ENCODE assay signal across 1 cellular context in the genomic region with DNA sequence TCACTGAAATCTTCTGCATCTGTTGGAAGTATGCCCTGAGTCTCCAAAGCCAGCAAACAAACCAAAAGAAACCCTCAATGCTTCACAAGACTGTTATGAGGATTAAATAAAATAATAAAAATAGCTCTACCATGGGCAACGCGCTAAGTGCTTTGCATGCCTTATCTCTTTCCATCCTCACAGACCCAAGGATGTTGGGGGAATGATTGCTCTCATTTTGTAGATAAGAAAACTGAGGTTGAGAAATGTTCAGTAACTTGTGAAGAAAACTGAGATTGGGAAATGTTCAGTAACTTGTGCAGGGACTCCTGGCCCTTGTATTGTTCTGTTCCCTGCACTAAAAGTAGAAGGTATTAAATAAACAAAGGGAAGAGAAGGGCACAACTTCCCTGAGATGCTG.
TF ChIP-seq lines count a peak whose summit lies in the region.

No MANE protein-coding gene starts in this region.

TF ChIP-seq in GM12878, 131 proteins besides CTCF, POLR2A, EP300 and RAD21:
- TF ChIP-seq BMI1 (IDR thresholded peaks at IDR 0.05; ENCODE audit: borderline replicate concordance) (no peak), NRF1 (conservative IDR thresholded peaks at IDR 0.05; ENCODE audit: low read depth, low read length) (no peak), RUNX3 (IDR thresholded peaks at IDR 0.05; ENCODE audit: low read length) (no peak), ETV6 (conservative IDR thresholded peaks at IDR 0.05 in 1 of 2, IDR thresholded peaks at IDR 0.05 in 1 of 2; ENCODE audit: borderline replicate concordance in 1 of 2, low read depth in 1 of 2) (no peak)
- TF ChIP-seq, protein P1, sequence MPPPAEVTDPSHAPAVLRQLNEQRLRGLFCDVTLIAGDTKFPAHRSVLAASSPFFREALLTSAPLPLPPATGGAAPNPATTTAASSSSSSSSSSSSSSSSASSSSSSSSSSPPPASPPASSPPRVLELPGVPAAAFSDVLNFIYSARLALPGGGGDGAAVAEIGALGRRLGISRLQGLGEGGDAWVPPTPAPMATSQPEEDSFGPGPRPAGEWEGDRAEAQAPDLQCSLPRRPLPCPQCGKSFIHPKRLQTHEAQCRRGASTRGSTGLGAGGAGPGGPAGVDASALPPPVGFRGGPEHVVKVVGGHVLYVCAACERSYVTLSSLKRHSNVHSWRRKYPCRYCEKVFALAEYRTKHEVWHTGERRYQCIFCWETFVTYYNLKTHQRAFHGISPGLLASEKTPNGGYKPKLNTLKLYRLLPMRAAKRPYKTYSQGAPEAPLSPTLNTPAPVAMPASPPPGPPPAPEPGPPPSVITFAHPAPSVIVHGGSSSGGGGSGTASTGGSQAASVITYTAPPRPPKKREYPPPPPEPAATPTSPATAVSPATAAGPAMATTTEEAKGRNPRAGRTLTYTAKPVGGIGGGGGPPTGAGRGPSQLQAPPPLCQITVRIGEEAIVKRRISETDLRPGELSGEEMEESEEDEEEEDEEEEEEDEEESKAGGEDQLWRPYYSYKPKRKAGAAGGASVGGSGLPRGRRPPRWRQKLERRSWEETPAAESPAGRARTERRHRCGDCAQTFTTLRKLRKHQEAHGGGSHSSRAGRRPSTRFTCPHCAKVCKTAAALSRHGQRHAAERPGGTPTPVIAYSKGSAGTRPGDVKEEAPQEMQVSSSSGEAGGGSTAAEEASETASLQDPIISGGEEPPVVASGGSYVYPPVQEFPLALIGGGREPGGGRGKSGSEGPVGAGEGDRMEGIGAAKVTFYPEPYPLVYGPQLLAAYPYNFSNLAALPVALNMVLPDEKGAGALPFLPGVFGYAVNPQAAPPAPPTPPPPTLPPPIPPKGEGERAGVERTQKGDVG (CRISPR knock-in tag; IDR thresholded peaks at IDR 0.05): no peak
